Comparison of ENCODE assay signal across 13 cellular contexts in genomic region chr22:23989583-23990244, GRCh38. TPM values are rescaled to one million over a fixed set of nuclear protein-coding genes. Genes with fewer than 3 reads are reported as not detected.
DNase-seq lines count a peak whose midpoint lies in the region; ATAC-seq, FAIRE-seq and TF ChIP-seq lines count a peak whose summit lies in the region.
"Not testable (repeated sequence)": the region's sequence is repeated elsewhere in the genome, so short reads cannot be mapped to it uniquely, and the experiment has no call there.
"Had no signal": no experiment of that assay in that cellular context is flagged by ENCODE, and none has a peak within 500 bp of the region (broad histone marks: within the 10 kb centered on the region; RNA-seq: fewer than 3 reads in every experiment).

No MANE protein-coding gene starts in this region.

- H2AK9ac ChIP-seq in IMR-90 (replicated peaks; ENCODE audit: low read depth, low read length, poor library complexity) = not testable (repeated sequence)

- BruUV-seq in IMR-90 (replicated peaks; lab: Mats Ljungman, UMichigan); GM12878 (replicated peaks; lab: Mats Ljungman, UMichigan): not testable (repeated sequence)

- H2AFZ ChIP-seq in IMR-90 (replicated peaks; ENCODE audit: low read length, poor library complexity); GM12878 (ENCODE audit: control insufficient read depth, low read depth, low read length); mesenchymal stem cell (ENCODE audit: low read depth, low read length): not testable (repeated sequence)

- H3K4me3 Mint-ChIP-seq in WTC11; activated T-helper 17 cell treated with anti-CD3 and anti-CD28 coated beads, Interleukin-2, amount 50 U/mL, for 72 hours: not testable (repeated sequence)

- not testable (repeated sequence) for H3K27ac ChIP-seq in IMR-90 (ENCODE audit: insufficient read depth, low read length); GM12878 (ENCODE audit: control insufficient read depth, insufficient read depth); foreskin keratinocyte; mesenchymal stem cell (ENCODE audit: low read length, poor library complexity, severe bottlenecking)

- H2BK20ac ChIP-seq in IMR-90 (ENCODE audit: low read depth, low read length) = not testable (repeated sequence)

- H3K27ac Mint-ChIP-seq in WTC11 = not testable (repeated sequence)
- H3K27ac Mint-ChIP-seq in activated T-helper 17 cell treated with anti-CD3 and anti-CD28 coated beads, Interleukin-2, amount 50 U/mL, for 72 hours = peak overlapping the region; percentile 67

- dilution Hi-C loops in IMR-90 (cut with HindIII; ENCODE audit: low sequenced_read_pairs, unreplicated experiment) = not testable (repeated sequence)

- CTCF ChIA-PET in IMR-90 (lab: Yijun Ruan, JAX); GM12878 (lab: Yijun Ruan, JAX): not testable (repeated sequence)
- CTCF ChIA-PET in WTC11 (lab: Charles Lee) = interaction anchor here (0.7 kb wide), 1 partner anchor 190 kb away, joined by 3 read pairs; no protein-coding TSS in a partner anchor

- not testable (repeated sequence) for H3K56ac ChIP-seq in IMR-90 (ENCODE audit: extremely low read depth, insufficient read depth, low read length)

- H3K79me1 ChIP-seq in IMR-90 (ENCODE audit: low read depth in 1 of 2, low read length in 2 of 2); mesenchymal stem cell (replicated peaks; ENCODE audit: low read length, poor library complexity, severe bottlenecking): not testable (repeated sequence)

- not testable (repeated sequence) for H3K9ac ChIP-seq in IMR-90 (ENCODE audit: low read depth, low read length); GM12878 (ENCODE audit: control insufficient read depth, insufficient read depth, low read length); mesenchymal stem cell (ENCODE audit: low read length)

- H3K4me1 Mint-ChIP-seq in WTC11 = peaks cover 20% of the 10 kb centered on the region
- H3K4me1 Mint-ChIP-seq in activated T-helper 17 cell treated with anti-CD3 and anti-CD28 coated beads, Interleukin-2, amount 50 U/mL, for 72 hours = not testable (repeated sequence)

- not testable (repeated sequence) for H2BK5ac ChIP-seq in IMR-90 (ENCODE audit: low read depth, low read length, poor library complexity, severe bottlenecking); mesenchymal stem cell (ENCODE audit: low read depth, low read length, poor library complexity, severe bottlenecking)

- H3K4me1 ChIP-seq in IMR-90 (ENCODE audit: control insufficient read depth, insufficient read depth, low read length); GM12878 (ENCODE audit: control insufficient read depth, insufficient read depth, low read length); foreskin keratinocyte; mesenchymal stem cell (ENCODE audit: control insufficient read depth, insufficient read depth, low read depth, low read length): not testable (repeated sequence)

- FAIRE-seq in GM12878 (lab: Jason Lieb, UNC) = not testable (repeated sequence)

- H4K20me1 ChIP-seq in IMR-90 (ENCODE audit: insufficient read depth, low read length); GM12878 (ENCODE audit: control insufficient read depth, insufficient read depth): not testable (repeated sequence)

- not testable (repeated sequence) for H3K4me2 ChIP-seq in IMR-90 (ENCODE audit: low read depth, low read length); GM12878 (ENCODE audit: control insufficient read depth, insufficient read depth); mesenchymal stem cell (ENCODE audit: low read length, poor library complexity, severe bottlenecking)

- no CpG with 5 or more reads among the region's 3 CpGs for WGBS in IMR-90 (ENCODE audit: extremely low coverage in 2 of 2, insufficient read length in 1 of 2), 2 experiments
- 55% methylated on average over 1 of the region's 3 CpGs for WGBS in GM12878 (ENCODE audit: insufficient coverage, insufficient replicate concordance, low lambda C conversion rate, missing lambda C conversion rate)
- WGBS in mesenchymal stem cell = 86% methylated on average over 1 of the region's 3 CpGs

- H4K8ac ChIP-seq in IMR-90 (ENCODE audit: low read depth in 2 of 2, low read length in 2 of 2); mesenchymal stem cell (ENCODE audit: low read length): not testable (repeated sequence)

- not testable (repeated sequence) for H3K9me3 ChIP-seq in IMR-90 (ENCODE audit: control insufficient read depth, insufficient read depth, low read length); GM12878 (replicated peaks; ENCODE audit: control insufficient read depth, insufficient read depth, low read length); mesenchymal stem cell (ENCODE audit: control insufficient read depth, low read length)

- RAD21 ChIA-PET in GM12878 (lab: Charles Lee; ENCODE audit: unreplicated experiment) = interaction anchor here (0.5 kb wide), 1 partner anchor 241 kb away, joined by 3 read pairs; no protein-coding TSS in a partner anchor

- SMC1A ChIA-PET in GM12878 (lab: Charles Lee; ENCODE audit: uncharacterized antibody, unreplicated experiment) = not testable (repeated sequence)

- H3K18ac ChIP-seq in IMR-90 (ENCODE audit: low read depth, low read length); mesenchymal stem cell (ENCODE audit: low read depth in 1 of 2, low read length in 2 of 2): not testable (repeated sequence)

- POLR2A ChIA-PET in IMR-90 (lab: Charles Lee; ENCODE audit: unreplicated experiment); WTC11 (lab: Charles Lee); GM12878 (lab: Charles Lee): not testable (repeated sequence)

- H2BK120ac ChIP-seq in IMR-90 (ENCODE audit: low read depth, low read length); mesenchymal stem cell (ENCODE audit: low read depth, low read length): not testable (repeated sequence)

- H3K79me2 ChIP-seq in GM12878 (ENCODE audit: control insufficient read depth, insufficient read depth, low read length) = not testable (repeated sequence)

- H3K27me3 Mint-ChIP-seq in WTC11 (ENCODE audit: low read depth); activated T-helper 17 cell treated with anti-CD3 and anti-CD28 coated beads, Interleukin-2, amount 50 U/mL, for 72 hours: not testable (repeated sequence)

- H3K14ac ChIP-seq in IMR-90 (replicated peaks; ENCODE audit: low read depth, low read length); mesenchymal stem cell (ENCODE audit: low read length in 2 of 2): not testable (repeated sequence)

- TF ChIP-seq RAD21 in IMR-90 (IDR thresholded peaks at IDR 0.05; ENCODE audit: low read length); GM12878 (IDR thresholded peaks at IDR 0.05; ENCODE audit: insufficient read depth, low read depth, low read length): not testable (repeated sequence)

- H2BK15ac ChIP-seq in IMR-90 (ENCODE audit: low read depth, low read length); mesenchymal stem cell (ENCODE audit: low read depth, poor library complexity, severe bottlenecking): not testable (repeated sequence)

- not testable (repeated sequence) for H3K4ac ChIP-seq in IMR-90 (ENCODE audit: low read depth, low read length); mesenchymal stem cell (ENCODE audit: low read depth in 1 of 2, low read length in 2 of 2)

- H2AK5ac ChIP-seq in IMR-90 (ENCODE audit: low read depth, low read length); mesenchymal stem cell (ENCODE audit: low read length, severe bottlenecking): not testable (repeated sequence)

- not testable (repeated sequence) for H3K4me3 ChIP-seq in GM12865 (ENCODE audit: low read depth, low read length); IMR-90 (ENCODE audit: insufficient read depth, low read depth, low read length); GM12878; mesenchymal stem cell (ENCODE audit: insufficient read depth in 1 of 2, low read depth in 1 of 2, low read length in 2 of 2)

- H3K27me3 ChIP-seq in IMR-90 (ENCODE audit: control insufficient read depth, insufficient read depth, low read length); GM12878 (replicated peaks in 1 of 2; ENCODE audit: control insufficient read depth in 2 of 2, insufficient read depth in 2 of 2, low read length in 1 of 2); foreskin keratinocyte; mesenchymal stem cell (ENCODE audit: control insufficient read depth in 1 of 2, insufficient read depth in 1 of 2, low read length in 2 of 2): not testable (repeated sequence)

- H4K5ac ChIP-seq in IMR-90 (ENCODE audit: low read depth, low read length) = not testable (repeated sequence)

- H3K9me3 Mint-ChIP-seq in WTC11 = peaks cover 21% of the 10 kb centered on the region
- not testable (repeated sequence) for H3K9me3 Mint-ChIP-seq in activated T-helper 17 cell treated with anti-CD3 and anti-CD28 coated beads, Interleukin-2, amount 50 U/mL, for 72 hours

- TF ChIP-seq CTCF in GM12865 (IDR thresholded peaks at IDR 0.05; ENCODE audit: insufficient read depth, low read depth, low read length, missing control alignments); IMR-90 (conservative IDR thresholded peaks at IDR 0.05; ENCODE audit: low read depth, low read length); WTC11 (IDR thresholded peaks at IDR 0.05); GM12878 (IDR thresholded peaks at IDR 0.05 in 2 of 3, conservative IDR thresholded peaks at IDR 0.05 in 1 of 3; ENCODE audit: control insufficient read depth in 2 of 3, extremely low read depth in 1 of 3, insufficient read depth in 1 of 3, low read depth in 3 of 3, low read length in 3 of 3); foreskin keratinocyte (conservative IDR thresholded peaks at IDR 0.05): not testable (repeated sequence)

- not testable (repeated sequence) for H3K36me3 ChIP-seq in IMR-90 (ENCODE audit: control insufficient read depth, insufficient read depth, low read length); GM12878 (ENCODE audit: control insufficient read depth in 2 of 2, insufficient read depth in 2 of 2, low read length in 1 of 2); mesenchymal stem cell (ENCODE audit: control insufficient read depth in 1 of 2, insufficient read depth in 2 of 2, low read depth in 1 of 2, low read length in 2 of 2)

- not testable (repeated sequence) for H3K23ac ChIP-seq in IMR-90 (ENCODE audit: low read depth, low read length); mesenchymal stem cell (ENCODE audit: low read length in 2 of 2)

- intact Hi-C loops in IMR-90 (cut with micrococcal nuclease) = loop anchor here (10.0 kb wide), 2 partner anchors 185 to 255 kb away; partner anchors contain the start of gene GGT5
- intact Hi-C loops in GM12878 (cut with micrococcal nuclease; ENCODE audit: unreplicated experiment) = not testable (repeated sequence)

- not testable (repeated sequence) for H2BK12ac ChIP-seq in mesenchymal stem cell (ENCODE audit: low read length in 2 of 2)

- H3K9me1 ChIP-seq in IMR-90 (ENCODE audit: insufficient read depth, low read length) = not testable (repeated sequence)

- in situ Hi-C loops in IMR-90 (cut with MboI; ENCODE audit: low sequenced_read_pairs); GM12878 (cut with MboI): not testable (repeated sequence)

- ATAC-seq in IMR-90 (ENCODE audit: low read depth) = peak; percentile 55
- ATAC-seq in WTC11 = peak; percentile 68
- ATAC-seq in activated T-helper 17 cell treated with anti-CD3 and anti-CD28 coated beads, Interleukin-2, amount 50 U/mL, for 72 hours (replicated peaks) = peak; percentile 64
- peak; percentile 86 for ATAC-seq in GM12878
- ATAC-seq in foreskin keratinocyte = peak; percentile 45
- ATAC-seq in stimulated activated naive CD8-positive, alpha-beta T cell treated with anti-CD3 and anti-CD28 coated beads, Interleukin-15, Interleukin-2, amounts not matched to agents 100 U/mL and 50 U/mL, for 24 hours = peak; percentile 44

- H4K91ac ChIP-seq in IMR-90 (ENCODE audit: insufficient read depth, low read depth, low read length); mesenchymal stem cell (ENCODE audit: low read length): not testable (repeated sequence)

- H3K36me3 Mint-ChIP-seq in WTC11; activated T-helper 17 cell treated with anti-CD3 and anti-CD28 coated beads, Interleukin-2, amount 50 U/mL, for 72 hours (ENCODE audit: low read depth): not testable (repeated sequence)

- DNase-seq in GM12865 (ENCODE audit: low read depth) (peak; percentile 36), IMR-90 (peak; percentile 64), mesenchymal stem cell (peak; percentile 31)
- not testable (repeated sequence) for DNase-seq in WTC11 (ENCODE audit: low spot score); GM12878 (ENCODE audit: low read depth, low spot score); foreskin keratinocyte; stimulated activated naive CD8-positive, alpha-beta T cell treated with anti-CD3 and anti-CD28 coated beads, Interleukin-15, Interleukin-2, amounts not matched to agents 100 U/mL and 50 U/mL, for 24 hours

- not testable (repeated sequence) for TF ChIP-seq POLR2A in IMR-90 (IDR thresholded peaks at IDR 0.05; ENCODE audit: low read depth, low read length); GM12878 (IDR thresholded peaks at IDR 0.05; ENCODE audit: low read depth, low read length)

- not testable (repeated sequence) for TF ChIP-seq EP300 in GM12878 (IDR thresholded peaks at IDR 0.05; ENCODE audit: borderline replicate concordance in 1 of 2, control insufficient read depth in 1 of 2, low read depth in 2 of 2, low read length in 2 of 2)

RNA-seq across cellular contexts. Expression of gene GSTT2, which starts 9.8 kb away (rescaled TPM):
- 1.1 and 1.4 TPM in 2 replicates for total RNA-seq in IMR-90 (2012; rRNA removed)
- polyA plus RNA-seq in IMR-90 (2012; rRNA removed) = 4.6 and 6.9 TPM in 2 replicates
- polyA plus RNA-seq in IMR-90 (2012; cell fraction: cytosol; rRNA removed) = 3.3 and 6.2 TPM in 2 replicates
- 22.6 and 30.9 TPM in 2 replicates for polyA plus RNA-seq in IMR-90 (2012; cell fraction: nucleus; rRNA removed; ENCODE audit: low replicate concordance)
- 0.50 to 1.2 TPM (median 1.1 TPM) in 3 replicates for total RNA-seq in WTC11 (2021)
- total RNA-seq in activated T-helper 17 cell treated with anti-CD3 and anti-CD28 coated beads, Interleukin-2, amount 50 U/mL, for 72 hours = under 1 TPM in 1 of 2 donors, not detected in 1; 0.29 TPM
- not detected in 2 replicates for total RNA-seq in GM12878 (2013; cell fraction: nucleolus; rRNA removed)
- not detected in 2 replicates for total RNA-seq in GM12878 (2014; rRNA removed)
- total RNA-seq in GM12878 (2014; rRNA removed; fragmentation: Illumina TruSeq; extraction: Trizol) = not detected in 2 replicates
- not detected in 2 replicates for total RNA-seq in GM12878 (2021)
- polyA plus RNA-seq in GM12878 (2011; ENCODE audit: low read depth) = not detected
- not detected in 2 replicates for polyA plus RNA-seq in GM12878 (2011; rRNA removed)
- polyA plus RNA-seq in GM12878 (2011; cell fraction: cytosol; rRNA removed) = not detected in 2 replicates
- polyA plus RNA-seq in GM12878 (2011; cell fraction: nucleus; rRNA removed) = not detected in 2 replicates
- not detected in 2 replicates for polyA plus RNA-seq in GM12878 (2012)
- polyA plus RNA-seq in GM12878 (2014; fragmentation: Illumina TruSeq; extraction: Trizol) = not detected in 2 replicates
- polyA plus RNA-seq in GM12878 (2014; fragmentation: Nextera tagmentation; extraction: Ambion mirVana) = not detected
- not detected in 2 replicates for polyA plus RNA-seq in GM12878 (2014; rRNA removed)
- polyA plus RNA-seq in GM12878 (2016; fragmentation: Nextera tagmentation; extraction: Ambion mirVana) = not detected
- not detected in 2 replicates for polyA minus RNA-seq in GM12878 (2011; rRNA and poly(A)+ RNA removed)
- not detected in 2 replicates for polyA minus RNA-seq in GM12878 (2011; cell fraction: cytosol; rRNA and poly(A)+ RNA removed)
- polyA minus RNA-seq in GM12878 (2011; cell fraction: nucleus; rRNA and poly(A)+ RNA removed) = not detected in 2 replicates
- total RNA-seq in foreskin keratinocyte = 0.42 and 0.92 TPM in 2 replicates
- 0.52 and 0.84 TPM in 2 replicates for polyA plus RNA-seq in foreskin keratinocyte
- polyA plus RNA-seq in mesenchymal stem cell (2013, experiment 1 of 2) = 1.4 TPM
- 1.3 TPM for polyA plus RNA-seq in mesenchymal stem cell (2013, experiment 2 of 2)
- total RNA-seq: A172, OCI-LY7, SK-MEL-5 had no signal
- polyA plus RNA-seq: IgD-negative memory B cell had no signal

RNA-seq across cellular contexts. Expression of gene DDT, which starts 15.5 kb away (rescaled TPM):
- total RNA-seq in IMR-90 (2012; rRNA removed) (54.8 and 58.9 TPM in 2 replicates), WTC11 (2021) (194 to 238 TPM (median 205 TPM) in 3 replicates), GM12878 (2014; rRNA removed) (245 and 263 TPM in 2 replicates), GM12878 (2014; rRNA removed; fragmentation: Illumina TruSeq; extraction: Trizol) (55.1 and 56.5 TPM in 2 replicates), GM12878 (2021) (177 and 181 TPM in 2 replicates), foreskin keratinocyte (80.5 and 93.8 TPM in 2 replicates)
- polyA plus RNA-seq in IMR-90 (2012; rRNA removed) (151 and 221 TPM in 2 replicates), GM12878 (2011; rRNA removed) (262 and 263 TPM in 2 replicates), GM12878 (2014; fragmentation: Illumina TruSeq; extraction: Trizol) (17.6 and 33.0 TPM in 2 replicates), GM12878 (2014; fragmentation: Nextera tagmentation; extraction: Ambion mirVana) (10 to 100 TPM; 25.1 to 70.2 TPM), GM12878 (2014; rRNA removed) (408 and 473 TPM in 2 replicates), GM12878 (2016; fragmentation: Nextera tagmentation; extraction: Ambion mirVana) (100 to 1,000 TPM; 227 to 244 TPM), foreskin keratinocyte (121 and 146 TPM in 2 replicates)
- 150 and 244 TPM in 2 replicates for polyA plus RNA-seq in IMR-90 (2012; cell fraction: cytosol; rRNA removed)
- 63.2 and 108 TPM in 2 replicates for polyA plus RNA-seq in IMR-90 (2012; cell fraction: nucleus; rRNA removed; ENCODE audit: low replicate concordance)
- 100 to 1,000 TPM; 117 to 122 TPM for total RNA-seq in activated T-helper 17 cell treated with anti-CD3 and anti-CD28 coated beads, Interleukin-2, amount 50 U/mL, for 72 hours
- 84.6 and 87.5 TPM in 2 replicates for total RNA-seq in GM12878 (2013; cell fraction: nucleolus; rRNA removed)
- polyA plus RNA-seq in GM12878 (2011; ENCODE audit: low read depth) = 263 TPM
- polyA plus RNA-seq in GM12878 (2011; cell fraction: cytosol; rRNA removed) = 298 and 443 TPM in 2 replicates
- 313 and 433 TPM in 2 replicates for polyA plus RNA-seq in GM12878 (2011; cell fraction: nucleus; rRNA removed)
- 191 and 251 TPM in 2 replicates for polyA plus RNA-seq in GM12878 (2012)
- polyA minus RNA-seq in GM12878 (2011; rRNA and poly(A)+ RNA removed) = 25.2 and 40.2 TPM in 2 replicates
- 29.0 and 39.0 TPM in 2 replicates for polyA minus RNA-seq in GM12878 (2011; cell fraction: cytosol; rRNA and poly(A)+ RNA removed)
- 44.0 and 54.3 TPM in 2 replicates for polyA minus RNA-seq in GM12878 (2011; cell fraction: nucleus; rRNA and poly(A)+ RNA removed)
- 185 TPM for polyA plus RNA-seq in mesenchymal stem cell (2013, experiment 1 of 2)
- polyA plus RNA-seq in mesenchymal stem cell (2013, experiment 2 of 2) = 184 TPM

RNA-seq across cellular contexts. Expression of gene GSTT4, which starts 15.5 kb away (rescaled TPM):
- total RNA-seq in IMR-90 (2012; rRNA removed) (not detected in 2 replicates), WTC11 (2021) (not detected in 3 replicates), GM12878 (2014; rRNA removed) (not detected in 2 replicates), GM12878 (2014; rRNA removed; fragmentation: Illumina TruSeq; extraction: Trizol) (not detected in 2 replicates), GM12878 (2021) (not detected in 2 replicates), foreskin keratinocyte (not detected in 2 replicates)
- polyA plus RNA-seq in IMR-90 (2012; rRNA removed) (not detected in 2 replicates), GM12878 (2011; rRNA removed) (not detected in 2 replicates), GM12878 (2014; fragmentation: Illumina TruSeq; extraction: Trizol) (not detected in 2 replicates), GM12878 (2014; fragmentation: Nextera tagmentation; extraction: Ambion mirVana) (not detected), GM12878 (2014; rRNA removed) (not detected in 2 replicates), GM12878 (2016; fragmentation: Nextera tagmentation; extraction: Ambion mirVana) (not detected), foreskin keratinocyte (not detected in 2 replicates)
- not detected in 2 replicates for polyA plus RNA-seq in IMR-90 (2012; cell fraction: cytosol; rRNA removed)
- not detected in 2 replicates for polyA plus RNA-seq in IMR-90 (2012; cell fraction: nucleus; rRNA removed; ENCODE audit: low replicate concordance)
- total RNA-seq in activated T-helper 17 cell treated with anti-CD3 and anti-CD28 coated beads, Interleukin-2, amount 50 U/mL, for 72 hours = not detected
- not detected in 2 replicates for total RNA-seq in GM12878 (2013; cell fraction: nucleolus; rRNA removed)
- polyA plus RNA-seq in GM12878 (2011; ENCODE audit: low read depth) = not detected
- polyA plus RNA-seq in GM12878 (2011; cell fraction: cytosol; rRNA removed) = not detected in 2 replicates
- polyA plus RNA-seq in GM12878 (2011; cell fraction: nucleus; rRNA removed) = not detected in 2 replicates
- polyA plus RNA-seq in GM12878 (2012) = not detected in 2 replicates
- not detected in 2 replicates for polyA minus RNA-seq in GM12878 (2011; rRNA and poly(A)+ RNA removed)
- polyA minus RNA-seq in GM12878 (2011; cell fraction: cytosol; rRNA and poly(A)+ RNA removed) = not detected in 2 replicates
- polyA minus RNA-seq in GM12878 (2011; cell fraction: nucleus; rRNA and poly(A)+ RNA removed) = not detected in 2 replicates
- not detected for polyA plus RNA-seq in mesenchymal stem cell (2013, experiment 1 of 2)
- polyA plus RNA-seq in mesenchymal stem cell (2013, experiment 2 of 2) = not detected
- total RNA-seq: A172, OCI-LY7, SK-MEL-5 had no signal
- polyA plus RNA-seq: BJ, IgD-negative memory B cell had no signal

RNA-seq across cellular contexts. Expression of gene CABIN1, which starts 21.4 kb away (rescaled TPM):
- total RNA-seq in IMR-90 (2012; rRNA removed) (21.3 and 21.4 TPM in 2 replicates), WTC11 (2021) (72.5 to 79.2 TPM (median 79.0 TPM) in 3 replicates), GM12878 (2014; rRNA removed) (36.1 and 39.8 TPM in 2 replicates), GM12878 (2014; rRNA removed; fragmentation: Illumina TruSeq; extraction: Trizol) (18.2 and 18.7 TPM in 2 replicates), GM12878 (2021) (56.5 and 58.6 TPM in 2 replicates), foreskin keratinocyte (25.9 and 26.9 TPM in 2 replicates)
- polyA plus RNA-seq in IMR-90 (2012; rRNA removed) (23.3 and 27.6 TPM in 2 replicates), GM12878 (2011; rRNA removed) (4.5 and 9.4 TPM in 2 replicates), GM12878 (2014; fragmentation: Illumina TruSeq; extraction: Trizol) (11.0 and 18.8 TPM in 2 replicates), GM12878 (2014; fragmentation: Nextera tagmentation; extraction: Ambion mirVana) (1 to 10 TPM; 5.6 to 6.5 TPM), GM12878 (2014; rRNA removed) (25.2 and 34.7 TPM in 2 replicates), GM12878 (2016; fragmentation: Nextera tagmentation; extraction: Ambion mirVana) (10 to 100 TPM; 14.9 to 17.4 TPM), foreskin keratinocyte (16.8 and 18.1 TPM in 2 replicates)
- polyA plus RNA-seq in IMR-90 (2012; cell fraction: cytosol; rRNA removed) = 15.0 and 15.4 TPM in 2 replicates
- polyA plus RNA-seq in IMR-90 (2012; cell fraction: nucleus; rRNA removed; ENCODE audit: low replicate concordance) = 67.4 and 133 TPM in 2 replicates
- 10 to 100 TPM; 98.0 to 99.4 TPM for total RNA-seq in activated T-helper 17 cell treated with anti-CD3 and anti-CD28 coated beads, Interleukin-2, amount 50 U/mL, for 72 hours
- 231 and 254 TPM in 2 replicates for total RNA-seq in GM12878 (2013; cell fraction: nucleolus; rRNA removed)
- 11.5 TPM for polyA plus RNA-seq in GM12878 (2011; ENCODE audit: low read depth)
- polyA plus RNA-seq in GM12878 (2011; cell fraction: cytosol; rRNA removed) = 12.3 and 16.4 TPM in 2 replicates
- polyA plus RNA-seq in GM12878 (2011; cell fraction: nucleus; rRNA removed) = 56.2 and 81.8 TPM in 2 replicates
- 26.8 and 37.9 TPM in 2 replicates for polyA plus RNA-seq in GM12878 (2012)
- polyA minus RNA-seq in GM12878 (2011; rRNA and poly(A)+ RNA removed) = 24.0 and 48.5 TPM in 2 replicates
- 14.7 and 17.6 TPM in 2 replicates for polyA minus RNA-seq in GM12878 (2011; cell fraction: cytosol; rRNA and poly(A)+ RNA removed)
- 50.2 and 68.7 TPM in 2 replicates for polyA minus RNA-seq in GM12878 (2011; cell fraction: nucleus; rRNA and poly(A)+ RNA removed)
- polyA plus RNA-seq in mesenchymal stem cell (2013, experiment 1 of 2) = 54.3 TPM
- polyA plus RNA-seq in mesenchymal stem cell (2013, experiment 2 of 2) = 52.5 TPM

RNA-seq across cellular contexts. Expression of gene DDTL, which starts 23.0 kb away (rescaled TPM):
- 0.36 and 0.83 TPM in 2 replicates for total RNA-seq in IMR-90 (2012; rRNA removed)
- polyA plus RNA-seq in IMR-90 (2012; rRNA removed) = 1.5 TPM in 2 replicates
- 0.32 and 0.93 TPM in 2 replicates for polyA plus RNA-seq in IMR-90 (2012; cell fraction: cytosol; rRNA removed)
- polyA plus RNA-seq in IMR-90 (2012; cell fraction: nucleus; rRNA removed; ENCODE audit: low replicate concordance) = 2.6 and 3.0 TPM in 2 replicates
- 3.6 to 5.8 TPM (median 3.6 TPM) in 3 replicates for total RNA-seq in WTC11 (2021)
- total RNA-seq in activated T-helper 17 cell treated with anti-CD3 and anti-CD28 coated beads, Interleukin-2, amount 50 U/mL, for 72 hours = 1 to 10 TPM; 2.8 to 4.9 TPM
- total RNA-seq in GM12878 (2013; cell fraction: nucleolus; rRNA removed) = 0.37 TPM in 1 of 2 replicates, not detected in the other
- 1.4 and 1.7 TPM in 2 replicates for total RNA-seq in GM12878 (2014; rRNA removed)
- total RNA-seq in GM12878 (2014; rRNA removed; fragmentation: Illumina TruSeq; extraction: Trizol) = not detected in 2 replicates
- not detected in 2 replicates for total RNA-seq in GM12878 (2021)
- polyA plus RNA-seq in GM12878 (2011; ENCODE audit: low read depth) = 2.6 TPM
- 0.05 TPM in 1 of 2 replicates, not detected in the other for polyA plus RNA-seq in GM12878 (2011; rRNA removed)
- not detected in 2 replicates for polyA plus RNA-seq in GM12878 (2011; cell fraction: cytosol; rRNA removed)
- polyA plus RNA-seq in GM12878 (2011; cell fraction: nucleus; rRNA removed) = 0.12 TPM in 1 of 2 replicates, not detected in the other
- 4.4 and 5.3 TPM in 2 replicates for polyA plus RNA-seq in GM12878 (2012)
- not detected in 2 replicates for polyA plus RNA-seq in GM12878 (2014; fragmentation: Illumina TruSeq; extraction: Trizol)
- 1 to 10 TPM in 1 of 2 experiments, under 1 TPM in 1; 0.74 to 2.2 TPM for polyA plus RNA-seq in GM12878 (2014; fragmentation: Nextera tagmentation; extraction: Ambion mirVana)
- 0.83 and 2.2 TPM in 2 replicates for polyA plus RNA-seq in GM12878 (2014; rRNA removed)
- polyA plus RNA-seq in GM12878 (2016; fragmentation: Nextera tagmentation; extraction: Ambion mirVana) = 1 to 10 TPM; 3.8 to 4.0 TPM
- polyA minus RNA-seq in GM12878 (2011; rRNA and poly(A)+ RNA removed) = not detected in 2 replicates
- polyA minus RNA-seq in GM12878 (2011; cell fraction: cytosol; rRNA and poly(A)+ RNA removed) = 0.83 TPM in 1 of 2 replicates, not detected in the other
- not detected in 2 replicates for polyA minus RNA-seq in GM12878 (2011; cell fraction: nucleus; rRNA and poly(A)+ RNA removed)
- total RNA-seq in foreskin keratinocyte = 0.61 and 0.67 TPM in 2 replicates
- polyA plus RNA-seq in foreskin keratinocyte = 0.56 and 0.71 TPM in 2 replicates
- 1.4 TPM for polyA plus RNA-seq in mesenchymal stem cell (2013, experiment 1 of 2)
- polyA plus RNA-seq in mesenchymal stem cell (2013, experiment 2 of 2) = 1.2 TPM
